Comparison of ENCODE assay signal across 1 cellular context in the genomic region with DNA sequence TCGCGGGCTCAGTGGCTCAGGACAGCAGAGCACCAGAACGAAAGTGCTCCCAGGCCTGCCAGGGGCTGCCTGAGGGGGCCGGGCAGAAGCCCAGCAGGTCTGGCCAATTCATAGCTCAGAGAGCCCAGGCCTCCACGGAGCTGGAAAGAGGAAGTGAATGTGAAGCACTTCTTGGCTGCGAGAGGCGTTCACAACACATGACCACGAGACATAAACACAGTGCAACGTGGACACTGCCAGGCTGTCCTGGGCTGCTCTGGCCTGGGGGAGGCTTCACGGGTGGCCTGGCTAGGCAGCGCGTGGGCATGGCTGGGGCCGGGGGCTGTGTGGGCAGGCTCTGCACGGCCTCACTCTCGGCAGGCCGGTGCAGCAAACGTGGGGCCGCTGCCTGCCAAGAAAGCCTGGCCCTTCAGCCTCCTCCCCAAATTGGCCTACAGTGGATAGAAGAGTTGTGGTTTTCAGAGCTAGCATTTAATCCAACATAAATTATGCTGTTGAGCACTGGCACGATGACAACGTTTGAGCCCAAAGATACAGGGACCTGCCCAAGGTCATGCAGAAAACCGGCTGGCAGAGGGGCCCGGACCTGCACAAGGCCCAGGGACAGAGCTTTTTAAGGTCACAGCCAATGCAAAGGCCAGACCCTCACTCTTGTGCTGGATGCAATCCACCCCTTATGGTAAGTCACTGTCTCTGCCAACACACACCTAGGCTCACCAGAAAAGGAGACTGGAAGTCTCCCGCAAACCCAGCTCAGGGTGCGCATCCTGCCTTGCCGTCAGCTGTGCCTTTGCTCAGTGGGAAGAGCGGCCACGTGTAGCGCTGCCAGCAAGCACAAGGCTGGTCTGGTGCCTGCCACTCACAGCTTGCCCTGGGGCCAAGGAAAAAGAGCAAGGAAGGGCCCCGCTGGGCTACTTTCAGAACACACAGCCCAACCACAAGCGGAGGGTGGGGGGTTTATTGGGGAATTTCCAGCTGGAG.
TF ChIP-seq lines count a peak whose summit lies in the region.

No MANE protein-coding gene starts in this region.

TF ChIP-seq in K562, 482 proteins besides CTCF, POLR2A, EP300 and RAD21 (continues in another document):
- TF ChIP-seq, protein P1, sequence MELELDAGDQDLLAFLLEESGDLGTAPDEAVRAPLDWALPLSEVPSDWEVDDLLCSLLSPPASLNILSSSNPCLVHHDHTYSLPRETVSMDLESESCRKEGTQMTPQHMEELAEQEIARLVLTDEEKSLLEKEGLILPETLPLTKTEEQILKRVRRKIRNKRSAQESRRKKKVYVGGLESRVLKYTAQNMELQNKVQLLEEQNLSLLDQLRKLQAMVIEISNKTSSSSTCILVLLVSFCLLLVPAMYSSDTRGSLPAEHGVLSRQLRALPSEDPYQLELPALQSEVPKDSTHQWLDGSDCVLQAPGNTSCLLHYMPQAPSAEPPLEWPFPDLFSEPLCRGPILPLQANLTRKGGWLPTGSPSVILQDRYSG (tag; conservative IDR thresholded peaks at IDR 0.05; ENCODE audit: low read depth) = 0 out of 2 replicates have a peak, but pooled peaks have one; percentile 38
- TF ChIP-seq CREBBP (IDR thresholded peaks at IDR 0.05; ENCODE audit: low read depth, low read length) = no peak
- TF ChIP-seq ZNF780A (CRISPR knock-in tag; IDR thresholded peaks at IDR 0.05) = no peak
- peak; percentile 81 to 87; a peak in 2 of 4 replicates for TF ChIP-seq FOXK2 (conservative IDR thresholded peaks at IDR 0.05 in 1 of 2, IDR thresholded peaks at IDR 0.05 in 1 of 2; ENCODE audit: low read depth in 2 of 2)
- no peak for TF ChIP-seq SMC3 (conservative IDR thresholded peaks at IDR 0.05; ENCODE audit: insufficient read depth, low read depth, low read length)
- no peak for TF ChIP-seq TSC22D4 (tag; IDR thresholded peaks at IDR 0.05)
- TF ChIP-seq, protein P2, sequence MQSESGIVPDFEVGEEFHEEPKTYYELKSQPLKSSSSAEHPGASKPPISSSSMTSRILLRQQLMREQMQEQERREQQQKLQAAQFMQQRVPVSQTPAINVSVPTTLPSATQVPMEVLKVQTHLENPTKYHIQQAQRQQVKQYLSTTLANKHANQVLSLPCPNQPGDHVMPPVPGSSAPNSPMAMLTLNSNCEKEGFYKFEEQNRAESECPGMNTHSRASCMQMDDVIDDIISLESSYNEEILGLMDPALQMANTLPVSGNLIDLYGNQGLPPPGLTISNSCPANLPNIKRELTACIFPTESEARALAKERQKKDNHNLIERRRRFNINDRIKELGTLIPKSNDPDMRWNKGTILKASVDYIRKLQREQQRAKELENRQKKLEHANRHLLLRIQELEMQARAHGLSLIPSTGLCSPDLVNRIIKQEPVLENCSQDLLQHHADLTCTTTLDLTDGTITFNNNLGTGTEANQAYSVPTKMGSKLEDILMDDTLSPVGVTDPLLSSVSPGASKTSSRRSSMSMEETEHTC (IDR thresholded peaks at IDR 0.05) = peak; percentile 58; the same call in 1 of the 2 replicates
- TF ChIP-seq EZH2 (IDR thresholded peaks at IDR 0.05; ENCODE audit: borderline replicate concordance, low read depth, low read length) = no peak
- TF ChIP-seq ZBTB5 (IDR thresholded peaks at IDR 0.05) = no peak
- 0 out of 2 replicates have a peak, but pooled peaks have one; percentile 42 for TF ChIP-seq ZBTB9 (CRISPR knock-in tag; IDR thresholded peaks at IDR 0.05)
- no peak for TF ChIP-seq ZNF561 (CRISPR knock-in tag; conservative IDR thresholded peaks at IDR 0.05)
- TF ChIP-seq ZFX (CRISPR knock-in tag; IDR thresholded peaks at IDR 0.05) = peak; percentile 58
- TF ChIP-seq, protein P3, sequence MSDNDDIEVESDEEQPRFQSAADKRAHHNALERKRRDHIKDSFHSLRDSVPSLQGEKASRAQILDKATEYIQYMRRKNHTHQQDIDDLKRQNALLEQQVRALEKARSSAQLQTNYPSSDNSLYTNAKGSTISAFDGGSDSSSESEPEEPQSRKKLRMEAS (CRISPR knock-in tag; IDR thresholded peaks at IDR 0.05) = peak; percentile 36; the same call in 1 of the 2 replicates
- no peak for TF ChIP-seq THRAP3 (IDR thresholded peaks at IDR 0.05; ENCODE audit: borderline replicate concordance)
- no peak for TF ChIP-seq PRPF4 (IDR thresholded peaks at IDR 0.05; ENCODE audit: insufficient read depth, low read depth, low read length, poor library complexity, severe bottlenecking)
- TF ChIP-seq EHMT2 (IDR thresholded peaks at IDR 0.05) = no peak
- TF ChIP-seq CBFA2T2 (conservative IDR thresholded peaks at IDR 0.05) = no peak
- no peak for TF ChIP-seq TEAD4 (IDR thresholded peaks at IDR 0.05; ENCODE audit: low read length)
- no peak for TF ChIP-seq TEAD4 (CRISPR knock-in tag; IDR thresholded peaks at IDR 0.05; ENCODE audit: borderline replicate concordance)
- TF ChIP-seq POLR2B (IDR thresholded peaks at IDR 0.05; ENCODE audit: low read depth, partially characterized antibody) = no peak
- no peak for TF ChIP-seq BRD9 (IDR thresholded peaks at IDR 0.05; ENCODE audit: low read depth, partially characterized antibody)
- no peak for TF ChIP-seq FOXK1 (CRISPR knock-in tag; IDR thresholded peaks at IDR 0.05; ENCODE audit: borderline replicate concordance)
- peak; percentile 99 for TF ChIP-seq SPI1 (IDR thresholded peaks at IDR 0.05; ENCODE audit: borderline replicate concordance, low read depth, low read length)
- TF ChIP-seq PML (IDR thresholded peaks at IDR 0.05; ENCODE audit: low read length) = no peak
- TF ChIP-seq CREM (IDR thresholded peaks at IDR 0.05; ENCODE audit: low read depth) = no peak
- TF ChIP-seq, protein P4, sequence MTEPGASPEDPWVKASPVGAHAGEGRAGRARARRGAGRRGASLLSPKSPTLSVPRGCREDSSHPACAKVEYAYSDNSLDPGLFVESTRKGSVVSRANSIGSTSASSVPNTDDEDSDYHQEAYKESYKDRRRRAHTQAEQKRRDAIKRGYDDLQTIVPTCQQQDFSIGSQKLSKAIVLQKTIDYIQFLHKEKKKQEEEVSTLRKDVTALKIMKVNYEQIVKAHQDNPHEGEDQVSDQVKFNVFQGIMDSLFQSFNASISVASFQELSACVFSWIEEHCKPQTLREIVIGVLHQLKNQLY (CRISPR knock-in tag; conservative IDR thresholded peaks at IDR 0.05) = no peak
- TF ChIP-seq, protein P5, sequence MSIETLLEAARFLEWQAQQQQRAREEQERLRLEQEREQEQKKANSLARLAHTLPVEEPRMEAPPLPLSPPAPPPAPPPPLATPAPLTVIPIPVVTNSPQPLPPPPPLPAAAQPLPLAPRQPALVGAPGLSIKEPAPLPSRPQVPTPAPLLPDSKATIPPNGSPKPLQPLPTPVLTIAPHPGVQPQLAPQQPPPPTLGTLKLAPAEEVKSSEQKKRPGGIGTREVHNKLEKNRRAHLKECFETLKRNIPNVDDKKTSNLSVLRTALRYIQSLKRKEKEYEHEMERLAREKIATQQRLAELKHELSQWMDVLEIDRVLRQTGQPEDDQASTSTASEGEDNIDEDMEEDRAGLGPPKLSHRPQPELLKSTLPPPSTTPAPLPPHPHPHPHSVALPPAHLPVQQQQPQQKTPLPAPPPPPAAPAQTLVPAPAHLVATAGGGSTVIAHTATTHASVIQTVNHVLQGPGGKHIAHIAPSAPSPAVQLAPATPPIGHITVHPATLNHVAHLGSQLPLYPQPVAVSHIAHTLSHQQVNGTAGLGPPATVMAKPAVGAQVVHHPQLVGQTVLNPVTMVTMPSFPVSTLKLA (conservative IDR thresholded peaks at IDR 0.05) = peak; percentile 59 to 83
- TF ChIP-seq SMARCA4 (IDR thresholded peaks at IDR 0.05) = no peak
- no peak for TF ChIP-seq PHB (CRISPR knock-in tag; IDR thresholded peaks at IDR 0.05)
- TF ChIP-seq NUFIP1 (IDR thresholded peaks at IDR 0.05; ENCODE audit: partially characterized antibody) = no peak
- TF ChIP-seq E2F8 (IDR thresholded peaks at IDR 0.05; ENCODE audit: low read depth, partially characterized antibody) = no peak
- TF ChIP-seq, protein P6, sequence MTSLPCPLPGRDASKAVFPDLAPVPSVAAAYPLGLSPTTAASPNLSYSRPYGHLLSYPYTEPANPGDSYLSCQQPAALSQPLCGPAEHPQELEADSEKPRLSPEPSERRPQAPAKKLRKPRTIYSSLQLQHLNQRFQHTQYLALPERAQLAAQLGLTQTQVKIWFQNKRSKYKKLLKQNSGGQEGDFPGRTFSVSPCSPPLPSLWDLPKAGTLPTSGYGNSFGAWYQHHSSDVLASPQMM (CRISPR knock-in tag; IDR thresholded peaks at IDR 0.05) = no peak
- peak; percentile 48 for TF ChIP-seq USF1 (CRISPR knock-in tag; IDR thresholded peaks at IDR 0.05)
- no peak for TF ChIP-seq ZFP36 (IDR thresholded peaks at IDR 0.05; ENCODE audit: low read depth, low read length, partially characterized antibody)
- no peak for TF ChIP-seq ZHX1 (conservative IDR thresholded peaks at IDR 0.05; ENCODE audit: low read length)
- TF ChIP-seq L3MBTL2 (IDR thresholded peaks at IDR 0.05) = peak; percentile 61
- no peak for TF ChIP-seq ZNF830 (CRISPR knock-in tag; IDR thresholded peaks at IDR 0.05)
- TF ChIP-seq ESRRB (CRISPR knock-in tag; IDR thresholded peaks at IDR 0.05; ENCODE audit: borderline replicate concordance) = no peak
